In the genomic region with DNA sequence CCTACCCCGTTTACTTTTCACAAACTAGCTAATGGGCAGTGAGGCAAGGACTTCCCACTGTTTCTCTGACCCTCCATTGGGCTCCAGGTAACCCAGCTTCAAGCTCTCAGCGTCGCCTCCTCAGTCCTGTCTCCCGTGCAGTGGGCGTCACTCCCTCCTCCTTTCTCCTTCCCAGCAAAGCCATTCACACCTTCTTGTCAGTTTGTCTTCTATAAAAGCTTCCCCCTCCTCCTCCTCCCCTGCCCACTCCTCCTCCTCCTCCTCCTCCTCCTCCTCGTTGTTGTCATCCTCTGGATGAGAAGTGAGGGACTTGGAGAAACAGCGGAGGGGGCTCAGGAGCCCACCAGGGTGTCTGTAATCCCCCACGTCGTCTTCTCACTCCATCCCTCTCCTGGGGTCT, we compare ENCODE assay signal across 1 cellular context.
TF ChIP-seq lines count a peak whose summit lies in the region.

No MANE protein-coding gene starts in this region.

TF ChIP-seq in HEK293, 187 proteins besides CTCF, POLR2A, EP300 and RAD21 (continued from another document):
- TF ChIP-seq ZBTB49 (tag by site-specific recombination; IDR thresholded peaks at IDR 0.05; ENCODE audit: low read depth): no peak
- TF ChIP-seq ZNF488 (tag by site-specific recombination; IDR thresholded peaks at IDR 0.05): no peak
- no peak for TF ChIP-seq ZNF266 (tag by site-specific recombination; IDR thresholded peaks at IDR 0.05; ENCODE audit: low read depth)
- TF ChIP-seq ZNF704 (tag by site-specific recombination; IDR thresholded peaks at IDR 0.05): no peak
- TF ChIP-seq ZNF843 (tag by site-specific recombination; IDR thresholded peaks at IDR 0.05): no peak
- no peak for TF ChIP-seq ZNF621 (tag by site-specific recombination; IDR thresholded peaks at IDR 0.05)
- no peak for TF ChIP-seq ZNF146 (tag by site-specific recombination; IDR thresholded peaks at IDR 0.05)
- TF ChIP-seq YY2 (tag by site-specific recombination; IDR thresholded peaks at IDR 0.05): no peak
- TF ChIP-seq ZNF571 (tag by site-specific recombination; IDR thresholded peaks at IDR 0.05): no peak
- TF ChIP-seq, protein P1, sequence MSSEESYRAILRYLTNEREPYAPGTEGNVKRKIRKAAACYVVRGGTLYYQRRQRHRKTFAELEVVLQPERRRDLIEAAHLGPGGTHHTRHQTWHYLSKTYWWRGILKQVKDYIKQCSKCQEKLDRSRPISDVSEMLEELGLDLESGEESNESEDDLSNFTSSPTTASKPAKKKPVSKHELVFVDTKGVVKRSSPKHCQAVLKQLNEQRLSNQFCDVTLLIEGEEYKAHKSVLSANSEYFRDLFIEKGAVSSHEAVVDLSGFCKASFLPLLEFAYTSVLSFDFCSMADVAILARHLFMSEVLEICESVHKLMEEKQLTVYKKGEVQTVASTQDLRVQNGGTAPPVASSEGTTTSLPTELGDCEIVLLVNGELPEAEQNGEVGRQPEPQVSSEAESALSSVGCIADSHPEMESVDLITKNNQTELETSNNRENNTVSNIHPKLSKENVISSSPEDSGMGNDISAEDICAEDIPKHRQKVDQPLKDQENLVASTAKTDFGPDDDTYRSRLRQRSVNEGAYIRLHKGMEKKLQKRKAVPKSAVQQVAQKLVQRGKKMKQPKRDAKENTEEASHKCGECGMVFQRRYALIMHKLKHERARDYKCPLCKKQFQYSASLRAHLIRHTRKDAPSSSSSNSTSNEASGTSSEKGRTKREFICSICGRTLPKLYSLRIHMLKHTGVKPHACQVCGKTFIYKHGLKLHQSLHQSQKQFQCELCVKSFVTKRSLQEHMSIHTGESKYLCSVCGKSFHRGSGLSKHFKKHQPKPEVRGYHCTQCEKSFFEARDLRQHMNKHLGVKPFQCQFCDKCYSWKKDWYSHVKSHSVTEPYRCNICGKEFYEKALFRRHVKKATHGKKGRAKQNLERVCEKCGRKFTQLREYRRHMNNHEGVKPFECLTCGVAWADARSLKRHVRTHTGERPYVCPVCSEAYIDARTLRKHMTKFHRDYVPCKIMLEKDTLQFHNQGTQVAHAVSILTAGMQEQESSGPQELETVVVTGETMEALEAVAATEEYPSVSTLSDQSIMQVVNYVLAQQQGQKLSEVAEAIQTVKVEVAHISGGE (tag by site-specific recombination; conservative IDR thresholded peaks at IDR 0.05; ENCODE audit: low read depth): no peak
- TF ChIP-seq, protein P2, sequence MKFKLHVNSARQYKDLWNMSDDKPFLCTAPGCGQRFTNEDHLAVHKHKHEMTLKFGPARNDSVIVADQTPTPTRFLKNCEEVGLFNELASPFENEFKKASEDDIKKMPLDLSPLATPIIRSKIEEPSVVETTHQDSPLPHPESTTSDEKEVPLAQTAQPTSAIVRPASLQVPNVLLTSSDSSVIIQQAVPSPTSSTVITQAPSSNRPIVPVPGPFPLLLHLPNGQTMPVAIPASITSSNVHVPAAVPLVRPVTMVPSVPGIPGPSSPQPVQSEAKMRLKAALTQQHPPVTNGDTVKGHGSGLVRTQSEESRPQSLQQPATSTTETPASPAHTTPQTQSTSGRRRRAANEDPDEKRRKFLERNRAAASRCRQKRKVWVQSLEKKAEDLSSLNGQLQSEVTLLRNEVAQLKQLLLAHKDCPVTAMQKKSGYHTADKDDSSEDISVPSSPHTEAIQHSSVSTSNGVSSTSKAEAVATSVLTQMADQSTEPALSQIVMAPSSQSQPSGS (tag by site-specific recombination; IDR thresholded peaks at IDR 0.05; ENCODE audit: low read depth): no peak
- peak; percentile 91 for TF ChIP-seq ZFHX2 (tag by site-specific recombination; conservative IDR thresholded peaks at IDR 0.05)
- no peak for TF ChIP-seq ZNF10 (tag by site-specific recombination; IDR thresholded peaks at IDR 0.05)
- TF ChIP-seq EGR2 (tag by site-specific recombination; IDR thresholded peaks at IDR 0.05; ENCODE audit: low read depth): peak; percentile 95
TF ChIP-seq in HEK293: peak in this region for 2.
